14 cellular contexts compared by ENCODE assay signal in genomic region chr3:177294221-177294620, GRCh38.
DNase-seq lines count a peak whose midpoint lies in the region; ATAC-seq, FAIRE-seq and TF ChIP-seq lines count a peak whose summit lies in the region.
"Had no signal": no experiment of that assay in that cellular context is flagged by ENCODE, and none has a peak within 500 bp of the region (broad histone marks: within the 10 kb centered on the region; RNA-seq: fewer than 3 reads in every experiment).

No MANE protein-coding gene starts in this region.

- H3K4me2 ChIP-seq in PC-3 (ENCODE audit: low read length), result no peak overlapping the region
- peak overlapping the region; percentile 40 for H3K4me2 ChIP-seq in keratinocyte (ENCODE audit: control insufficient read depth, extremely low read depth, insufficient read depth, low read depth, low read length)

- no peak for FAIRE-seq in keratinocyte (lab: Jason Lieb, UNC)
- FAIRE-seq in H54 (lab: Jason Lieb, UNC), result no peak

- no peaks in the 10 kb centered on the region for H3K9me1 ChIP-seq in keratinocyte (ENCODE audit: control insufficient read depth, extremely low read depth, insufficient read depth, low read length)

- H3K79me2 ChIP-seq in PC-3 (ENCODE audit: low read length), result no peaks in the 10 kb centered on the region
- H3K79me2 ChIP-seq in keratinocyte (ENCODE audit: control insufficient read depth, insufficient read depth, low read length), result no peaks in the 10 kb centered on the region

- intact Hi-C loops in PC-3 (cut with micrococcal nuclease), result no loop called here
- intact Hi-C loops in testis (cut with DNase I; ENCODE audit: low total_unique reads), result no loop called here

- no peak overlapping the region for H3K4me3 ChIP-seq in PC-3 (ENCODE audit: low read length)
- H3K4me3 ChIP-seq in keratinocyte (ENCODE audit: control insufficient read depth in 2 of 3, extremely low read depth in 1 of 3, insufficient read depth in 2 of 3, low read depth in 1 of 3, low read length in 3 of 3), result no peak overlapping the region
- H3K4me3 ChIP-seq in testis, result no peak overlapping the region

- H3K4me1 ChIP-seq in PC-3 (ENCODE audit: insufficient read depth, low read length), result peaks cover 15% of the 10 kb centered on the region; the same call in 1 of the 2 replicates
- peaks cover 12% of the 10 kb centered on the region for H3K4me1 ChIP-seq in keratinocyte (ENCODE audit: control insufficient read depth, extremely low read depth, insufficient read depth, low read length)
- peaks cover 4% of the 10 kb centered on the region for H3K4me1 ChIP-seq in testis

- BruUV-seq in PC-3 (replicated peaks; lab: Mats Ljungman, UMichigan), result no TSS peak

- H3F3A ChIP-seq in PC-3 (ENCODE audit: low read length, unreplicated experiment), result no peaks in the 10 kb centered on the region

- POLR2A ChIA-PET in PC-3 (lab: Charles Lee; ENCODE audit: unreplicated experiment), result no interaction called here

- no peaks in the 10 kb centered on the region for H3K9me3 ChIP-seq in PC-3 (ENCODE audit: low read length)
- no peaks in the 10 kb centered on the region for H3K9me3 ChIP-seq in keratinocyte (ENCODE audit: control insufficient read depth, low read depth, low read length)
- no peaks in the 10 kb centered on the region for H3K9me3 ChIP-seq in testis

- H2AFZ ChIP-seq in PC-3 (ENCODE audit: low read length) (0 out of 2 replicates have a peak overlapping the region, but pooled peaks have one; percentile 19), keratinocyte (ENCODE audit: control insufficient read depth, low read length) (peak overlapping the region; percentile 70)

- no peaks in the 10 kb centered on the region for H3K9me2 ChIP-seq in PC-3 (replicated peaks; ENCODE audit: low read length)

- 0 out of 2 replicates have a peak overlapping the region, but pooled peaks have one; percentile 20 for H3K27ac ChIP-seq in PC-3 (ENCODE audit: low read length)
- peak overlapping the region; percentile 57 for H3K27ac ChIP-seq in keratinocyte (ENCODE audit: control insufficient read depth, insufficient read depth, low read length)
- no peak overlapping the region for H3K27ac ChIP-seq in testis
- H3K27ac ChIP-seq: HL-60 had no signal

- TF ChIP-seq CTCF in PC-3 (conservative IDR thresholded peaks at IDR 0.05; ENCODE audit: low read depth, low read length), result no peak
- no peak for TF ChIP-seq CTCF in keratinocyte (optimal IDR thresholded peaks at IDR 0.05 in 1 of 3, IDR thresholded peaks at IDR 0.05 in 1 of 3, conservative IDR thresholded peaks at IDR 0.05 in 1 of 3; ENCODE audit: extremely low read depth in 1 of 3, insufficient read depth in 2 of 3, low read length in 3 of 3)
- no peak for TF ChIP-seq CTCF in testis (IDR thresholded peaks at IDR 0.05)

- no peaks in the 10 kb centered on the region for H4K20me1 ChIP-seq in PC-3 (ENCODE audit: low read length)
- H4K20me1 ChIP-seq in keratinocyte (ENCODE audit: control insufficient read depth, extremely low read depth, insufficient read depth, low read length), result no peaks in the 10 kb centered on the region

- H3K27me3 ChIP-seq in PC-3 (ENCODE audit: low read length) (no peaks in the 10 kb centered on the region), keratinocyte (ENCODE audit: control insufficient read depth, extremely low read depth, insufficient read depth, low read length) (no peaks in the 10 kb centered on the region), testis (no peaks in the 10 kb centered on the region)

- WGBS in testis, 2 donors, result 65 to 78% methylated on average over 4 of the region's 4 CpGs

- no peak overlapping the region for H3K9ac ChIP-seq in PC-3 (ENCODE audit: low read length)
- H3K9ac ChIP-seq in keratinocyte (ENCODE audit: control insufficient read depth, extremely low read depth, insufficient read depth, low read length), result peak overlapping the region; percentile 25

- no peak for TF ChIP-seq POLR2A in testis (IDR thresholded peaks at IDR 0.05)
- no peak for TF ChIP-seq POLR2A in H54 (IDR thresholded peaks at IDR 0.05; ENCODE audit: low read depth, low read length)

- ATAC-seq in PC-3 (peak; percentile 64), HG02610 (IDR thresholded peaks at IDR 0.05; ENCODE audit: unreplicated experiment) (no peak)
- ATAC-seq in stimulated activated naive CD8-positive, alpha-beta T cell treated with anti-CD3 and anti-CD28 coated beads, Interleukin-15, Interleukin-2, amounts not matched to agents 100 U/mL and 50 U/mL, for 24 hours, result no peak
- ATAC-seq: activated CD4-positive, CD25-positive, alpha-beta regulatory T cell treated with anti-CD3 and anti-CD28 coated beads, Interleukin-2, amount 50 U/mL, for 24 hours; stimulated activated naive CD8-positive, alpha-beta T cell treated with anti-CD3 and anti-CD28 coated beads, Interleukin-15, amount 100 ng/mL, for 72 hours had no signal

- dilution Hi-C loops in keratinocyte (cut with MboI; ENCODE audit: extremely low pct_ligation_motif_present, low sequenced_read_pairs), result no loop called here

- DNase-seq in PC-3 (peak; percentile 63), epidermal melanocyte (ENCODE audit: insufficient read length, low spot score) (peak; percentile 35), keratinocyte (ENCODE audit: low read depth, low spot score) (peak; percentile 63), testis (peak; percentile 51), H54 (ENCODE audit: insufficient read length, low spot score) (no peak), SIG-M5 (lab: John Stamatoyannopoulos, UW) (no peak)
- no peak for DNase-seq in stimulated activated naive CD8-positive, alpha-beta T cell treated with anti-CD3 and anti-CD28 coated beads, Interleukin-15, Interleukin-2, amounts not matched to agents 100 U/mL and 50 U/mL, for 24 hours
- DNase-seq: EL; midbrain; NCI-H187; stimulated activated naive CD8-positive, alpha-beta T cell treated with anti-CD3 and anti-CD28 coated beads, Interleukin-15, amount 100 ng/mL, for 72 hours had no signal

- H3K36me3 ChIP-seq in PC-3 (ENCODE audit: low read depth, low read length) (no peaks in the 10 kb centered on the region), keratinocyte (ENCODE audit: control insufficient read depth in 2 of 2, extremely low read depth in 1 of 2, insufficient read depth in 2 of 2, low read length in 2 of 2) (no peaks in the 10 kb centered on the region), testis (ENCODE audit: low read depth, missing control alignments) (no peaks in the 10 kb centered on the region)

- CTCF ChIA-PET in PC-3 (lab: Charles Lee), result no interaction called here

Comparison
In these comparisons a context has a peak if more than half of its experiments do, and no peak if none do; other contexts are left out.
1. DNase-seq: peak in PC-3 (single experiment), epidermal melanocyte (single experiment), keratinocyte (single experiment) and testis (single experiment); none in H54 (single experiment), SIG-M5 (single experiment) and stimulated activated naive CD8-positive, alpha-beta T cell treated with anti-CD3 and anti-CD28 coated beads, Interleukin-15, Interleukin-2, amounts not matched to agents 100 U/mL and 50 U/mL, for 24 hours (single experiment).
2. H3K27ac ChIP-seq: peak in PC-3 (single experiment) and keratinocyte (single experiment); none in testis (0 of 2).